In genomic region chr18:3653859-3654441, GRCh38 we compare ENCODE assay signal across 15 cellular contexts.
DNase-seq lines count a peak whose midpoint lies in the region; ATAC-seq and TF ChIP-seq lines count a peak whose summit lies in the region.
"Had no signal": no experiment of that assay in that cellular context is flagged by ENCODE, and none has a peak within 500 bp of the region (broad histone marks: within the 10 kb centered on the region; RNA-seq: fewer than 3 reads in every experiment).

No MANE protein-coding gene starts in this region.

- DNase-seq in AG04450 (ENCODE audit: low read depth, low spot score) = no peak
- DNase-seq in WTC11 (ENCODE audit: low spot score) = no peak
- DNase-seq in hepatocyte (ENCODE audit: low spot score) = no peak
- DNase-seq in sciatic nerve (ENCODE audit: low spot score) = no peak
- no peak for DNase-seq in stimulated activated CD4-positive, alpha-beta T cell treated with anti-CD3 and anti-CD28 coated beads, Interleukin-1b, Interleukin-23, amount 100 ng/mL, for 48 hours
- DNase-seq: effector CD8-positive, alpha-beta T cell; EL; NCI-H2171 treated with DMSO at 0.1 percent for 48 hours; stimulated activated CD4-positive, alpha-beta T cell treated with anti-CD3 and anti-CD28 coated beads, Interleukin-4, amount 100 ng/mL, for 24 hours; stimulated activated naive B cell treated with anti-CD40 and anti-IgM and Interleukin-4, amounts not matched to agents 10 μg/mL and 1 μg/mL and 100 μg/mL, for 72 hours had no signal

- H3K4me1 ChIP-seq in HUES6 (ENCODE audit: control insufficient read depth, insufficient read depth, low read length) (peaks cover 45% of the 10 kb centered on the region), hepatocyte (ENCODE audit: insufficient read depth) (peaks cover 36% of the 10 kb centered on the region)

- no peaks in the 10 kb centered on the region for H3K36me3 ChIP-seq in HUES6 (ENCODE audit: control insufficient read depth, insufficient read depth, low read length)
- H3K36me3 ChIP-seq in hepatocyte (replicated peaks; ENCODE audit: insufficient read depth, low read depth) = no peaks in the 10 kb centered on the region
- H3K36me3 ChIP-seq: BLaER1, gastroesophageal sphincter had no signal

- H3K9ac ChIP-seq in HUES6 (ENCODE audit: low read length) = no peak overlapping the region
- H3K9ac ChIP-seq: BLaER1 had no signal

- H3K79me2 ChIP-seq in hepatocyte = no peaks in the 10 kb centered on the region

- H3K27me3 ChIP-seq in AG04450 (ENCODE audit: control insufficient read depth, insufficient read depth, low read length) (no peaks in the 10 kb centered on the region), HUES6 (ENCODE audit: control insufficient read depth, insufficient read depth, low read length) (no peaks in the 10 kb centered on the region), hepatocyte (no peaks in the 10 kb centered on the region)
- H3K27me3 ChIP-seq: BLaER1, gastroesophageal sphincter had no signal

- H3K4me3 Mint-ChIP-seq in WTC11 = no peak overlapping the region
- H3K4me3 Mint-ChIP-seq: stimulated activated naive B cell treated with anti-CD40 and anti-IgM and Interleukin-4, amounts not matched to agents 10 μg/mL and 1 μg/mL and 100 μg/mL, for 72 hours had no signal

- no peaks in the 10 kb centered on the region for H4K20me1 ChIP-seq in hepatocyte (ENCODE audit: insufficient read depth, poor library complexity, severe bottlenecking)
- H4K20me1 ChIP-seq: BLaER1 had no signal

- TF ChIP-seq CTCF in AG04450 (IDR thresholded peaks at IDR 0.05; ENCODE audit: low read depth, low read length) = no peak
- TF ChIP-seq CTCF in WTC11 (IDR thresholded peaks at IDR 0.05) = no peak
- TF ChIP-seq CTCF in hepatocyte (IDR thresholded peaks at IDR 0.05; ENCODE audit: poor library complexity) = no peak

- peak overlapping the region; percentile 73; the same call in 1 of the 2 replicates for H3K27ac Mint-ChIP-seq in WTC11

- 82% methylated on average over 12 of the region's 12 CpGs for WGBS in hepatocyte (ENCODE audit: low lambda C conversion rate, missing lambda C conversion rate)

- H3K4me2 ChIP-seq in hepatocyte = peak overlapping the region; percentile 8
- H3K4me2 ChIP-seq: BLaER1 had no signal

- no peak overlapping the region for H3K4me3 ChIP-seq in AG04450 (ENCODE audit: low read depth, low read length)
- no peak overlapping the region for H3K4me3 ChIP-seq in HUES6 (ENCODE audit: low read depth, low read length)
- H3K4me3 ChIP-seq in hepatocyte = no peak overlapping the region
- H3K4me3 ChIP-seq: BLaER1, gastroesophageal sphincter had no signal

- CTCF ChIA-PET in AG04450 (lab: Charles Lee) = interaction anchor here (0.8 to 2.7 kb wide), 5 partner anchors 12 to 341 kb away, joined by 3 to 28 read pairs (median 3); no protein-coding TSS in a partner anchor
- CTCF ChIA-PET in WTC11 (lab: Charles Lee) = interaction anchor here (0.6 to 1.1 kb wide), 2 partner anchors 11 to 12 kb away, joined by 3 to 7 read pairs; no protein-coding TSS in a partner anchor

- H3K36me3 Mint-ChIP-seq in WTC11 = peaks cover 7% of the 10 kb centered on the region; the same call in 1 of the 2 replicates
- H3K36me3 Mint-ChIP-seq: stimulated activated naive B cell treated with anti-CD40 and anti-IgM and Interleukin-4, amounts not matched to agents 10 μg/mL and 1 μg/mL and 100 μg/mL, for 72 hours had no signal

- POLR2A ChIA-PET in AG04450 (lab: Yijun Ruan, JAX) (interaction anchor here (1.5 to 3.1 kb wide), 4 partner anchors 12 to 201 kb away, joined by 9 to 27 read pairs (median 14); no protein-coding TSS in a partner anchor), WTC11 (lab: Charles Lee) (no interaction called here)

- no peaks in the 10 kb centered on the region for H3K9me2 ChIP-seq in hepatocyte (replicated peaks; ENCODE audit: insufficient read depth)

- H2AFZ ChIP-seq in hepatocyte = no peak overlapping the region

- ATAC-seq in WTC11 = no peak
- ATAC-seq in sciatic nerve = no peak
- no peak for ATAC-seq in HG03159 (IDR thresholded peaks at IDR 0.05; ENCODE audit: unreplicated experiment)
- no peak for ATAC-seq in HG02623 (IDR thresholded peaks at IDR 0.05; ENCODE audit: unreplicated experiment)
- ATAC-seq: gastroesophageal sphincter; stimulated activated naive B cell treated with anti-CD40 and anti-IgM and Interleukin-4, amounts not matched to agents 10 μg/mL and 1 μg/mL and 100 μg/mL, for 72 hours had no signal

- H3K27me3 Mint-ChIP-seq in WTC11 (ENCODE audit: low read depth) = peaks cover 20% of the 10 kb centered on the region

- H3K9me3 Mint-ChIP-seq in WTC11 = peaks cover 4% of the 10 kb centered on the region; the same call in 1 of the 2 replicates

- intact Hi-C loops in sciatic nerve (cut with DNase I) = no loop called here

- H3K27ac ChIP-seq in AG04450 (ENCODE audit: low read depth, low read length) (peak overlapping the region; percentile 96), HUES6 (ENCODE audit: low read depth, low read length) (peak overlapping the region; percentile 35; the same call in 1 of the 2 replicates), hepatocyte (peak overlapping the region; percentile 84)
- H3K27ac ChIP-seq: BLaER1, gastroesophageal sphincter had no signal

- H3K9me3 ChIP-seq in AG04450 (ENCODE audit: control insufficient read depth, insufficient read depth, low read length) (no peaks in the 10 kb centered on the region), HUES6 (ENCODE audit: control insufficient read depth, insufficient read depth, low read depth, low read length) (no peaks in the 10 kb centered on the region), hepatocyte (ENCODE audit: low read depth) (no peaks in the 10 kb centered on the region)
- H3K9me3 ChIP-seq: BLaER1, gastroesophageal sphincter had no signal

- peaks cover 45% of the 10 kb centered on the region for H3K4me1 Mint-ChIP-seq in WTC11

TF ChIP-seq in WTC11, 78 proteins besides CTCF, POLR2A, EP300 and RAD21 (continues in another document):
- no peak for TF ChIP-seq TP53 (CRISPR knock-in tag; IDR thresholded peaks at IDR 0.05)
- TF ChIP-seq SP1 (CRISPR knock-in tag; conservative IDR thresholded peaks at IDR 0.05) = no peak
- no peak for TF ChIP-seq ATF6 (CRISPR knock-in tag; IDR thresholded peaks at IDR 0.05)
- no peak for TF ChIP-seq AFF4 (CRISPR knock-in tag; IDR thresholded peaks at IDR 0.05; ENCODE audit: borderline replicate concordance)
- no peak for TF ChIP-seq NR3C1 (CRISPR knock-in tag; conservative IDR thresholded peaks at IDR 0.05; ENCODE audit: low read depth)
- no peak for TF ChIP-seq JAZF1 (CRISPR knock-in tag; IDR thresholded peaks at IDR 0.05)
- TF ChIP-seq ZBTB43 (CRISPR knock-in tag; IDR thresholded peaks at IDR 0.05) = no peak
- no peak for TF ChIP-seq NFYB (CRISPR knock-in tag; conservative IDR thresholded peaks at IDR 0.05; ENCODE audit: low read depth)
- TF ChIP-seq HMGA2 (CRISPR knock-in tag; IDR thresholded peaks at IDR 0.05) = no peak
- no peak for TF ChIP-seq NR1H2 (CRISPR knock-in tag; IDR thresholded peaks at IDR 0.05)
- no peak for TF ChIP-seq FOXK1 (CRISPR knock-in tag; IDR thresholded peaks at IDR 0.05)
- TF ChIP-seq CREM (CRISPR knock-in tag; IDR thresholded peaks at IDR 0.05) = no peak

Comparison
In these comparisons a context has a peak if more than half of its experiments do, and no peak if none do; other contexts are left out.
1. H3K27ac ChIP-seq: peak in every context shown above with its lines; median percentile 96 in AG04450; 84 in hepatocyte; 35 in HUES6.